ENCODE assay signal across 8 cellular contexts in genomic region chr22:29765905-29766631, GRCh38. TPM values are rescaled to one million over a fixed set of nuclear protein-coding genes. Genes with fewer than 3 reads are reported as not detected.
DNase-seq lines count a peak whose midpoint lies in the region; ATAC-seq and TF ChIP-seq lines count a peak whose summit lies in the region.

No MANE protein-coding gene starts in this region.

- no peak for TF ChIP-seq EP300 in tibial nerve (IDR thresholded peaks at IDR 0.05)

- peak; percentile 79 for DNase-seq in OCI-M1 (lab: John Stamatoyannopoulos, UW)
- DNase-seq in choroid plexus epithelial cell (ENCODE audit: low read depth): peak; percentile 12
- no peak for DNase-seq in tibial nerve (ENCODE audit: low spot score in 2 of 2)
- DNase-seq in NCI-H446 (lab: John Stamatoyannopoulos, UW): no peak
- DNase-seq in midbrain (lab: John Stamatoyannopoulos, UW): no peak

- H3K4me3 ChIP-seq in choroid plexus epithelial cell (ENCODE audit: low read depth, low read length) (peak overlapping the region; percentile 100), mucosa of stomach (ENCODE audit: low read length) (peak overlapping the region; percentile 65), tibial nerve (peak overlapping the region; percentile 88 to 98 (median 94))

- no peaks in the 10 kb centered on the region for H3K9me3 ChIP-seq in mucosa of stomach (ENCODE audit: control insufficient read depth, low read length)
- H3K9me3 ChIP-seq in tibial nerve: no peaks in the 10 kb centered on the region

- H3K36me3 ChIP-seq in mucosa of stomach (ENCODE audit: control insufficient read depth, insufficient read depth, low read length) (peaks cover 8% of the 10 kb centered on the region), tibial nerve (peaks cover 0 to 22% (median 7%) of the 10 kb centered on the region in 3 donors)

- peak overlapping the region; percentile 96 for H3K9ac ChIP-seq in mucosa of stomach (ENCODE audit: low read length)

- peak; percentile 23 for ATAC-seq in GM18498 (IDR thresholded peaks at IDR 0.05; ENCODE audit: unreplicated experiment)
- peak; percentile 13 for ATAC-seq in HG02588 (IDR thresholded peaks at IDR 0.05; ENCODE audit: unreplicated experiment)

- TF ChIP-seq CTCF in choroid plexus epithelial cell (conservative IDR thresholded peaks at IDR 0.05; ENCODE audit: low read depth, low read length) (no peak), tibial nerve (IDR thresholded peaks at IDR 0.05) (no peak)

- H3K4me1 ChIP-seq in mucosa of stomach (ENCODE audit: control insufficient read depth, insufficient read depth, low read length): peaks cover 7% of the 10 kb centered on the region
- peaks cover 0 to 42% (median 24%) of the 10 kb centered on the region in 4 donors for H3K4me1 ChIP-seq in tibial nerve

- TF ChIP-seq POLR2A in tibial nerve (IDR thresholded peaks at IDR 0.05): no peak

- peak overlapping the region; percentile 28 to 96 (median 78) for H3K27ac ChIP-seq in tibial nerve

- WGBS in tibial nerve, 2 donors: 50 to 52% methylated on average over 15 of the region's 15 CpGs

- H3K27me3 ChIP-seq in mucosa of stomach (ENCODE audit: control insufficient read depth, insufficient read depth, low read length) (no peaks in the 10 kb centered on the region), tibial nerve (no peaks in the 10 kb centered on the region)

RNA-seq across cellular contexts. Expression of gene ZMAT5, which starts 0.7 kb away (rescaled TPM):
- total RNA-seq in tibial nerve: 10 to 100 TPM; 22.1 to 29.3 (median 26.6) TPM

RNA-seq across cellular contexts. Expression of gene UQCR10, which starts 1.1 kb away (rescaled TPM):
- total RNA-seq in tibial nerve: 10 to 100 TPM; 30.4 to 56.7 (median 35.5) TPM

RNA-seq across cellular contexts. Expression of gene CABP7, which starts 46.3 kb away (rescaled TPM):
- under 1 TPM in 1 of 4 donors, not detected in 3; 0.20 TPM for total RNA-seq in tibial nerve

Comparison
In these comparisons a context has a peak if more than half of its experiments do, and no peak if none do; other contexts are left out.
1. DNase-seq: peak in OCI-M1 (single experiment) and choroid plexus epithelial cell (single experiment); none in tibial nerve (0 of 2), NCI-H446 (0 of 2) and midbrain (single experiment).
2. Peak in every context shown above with its lines, with median percentiles within 50 percentile points of each other: H3K4me3 ChIP-seq.